Comparison of ENCODE assay signal across 1 cellular context in the genomic region with DNA sequence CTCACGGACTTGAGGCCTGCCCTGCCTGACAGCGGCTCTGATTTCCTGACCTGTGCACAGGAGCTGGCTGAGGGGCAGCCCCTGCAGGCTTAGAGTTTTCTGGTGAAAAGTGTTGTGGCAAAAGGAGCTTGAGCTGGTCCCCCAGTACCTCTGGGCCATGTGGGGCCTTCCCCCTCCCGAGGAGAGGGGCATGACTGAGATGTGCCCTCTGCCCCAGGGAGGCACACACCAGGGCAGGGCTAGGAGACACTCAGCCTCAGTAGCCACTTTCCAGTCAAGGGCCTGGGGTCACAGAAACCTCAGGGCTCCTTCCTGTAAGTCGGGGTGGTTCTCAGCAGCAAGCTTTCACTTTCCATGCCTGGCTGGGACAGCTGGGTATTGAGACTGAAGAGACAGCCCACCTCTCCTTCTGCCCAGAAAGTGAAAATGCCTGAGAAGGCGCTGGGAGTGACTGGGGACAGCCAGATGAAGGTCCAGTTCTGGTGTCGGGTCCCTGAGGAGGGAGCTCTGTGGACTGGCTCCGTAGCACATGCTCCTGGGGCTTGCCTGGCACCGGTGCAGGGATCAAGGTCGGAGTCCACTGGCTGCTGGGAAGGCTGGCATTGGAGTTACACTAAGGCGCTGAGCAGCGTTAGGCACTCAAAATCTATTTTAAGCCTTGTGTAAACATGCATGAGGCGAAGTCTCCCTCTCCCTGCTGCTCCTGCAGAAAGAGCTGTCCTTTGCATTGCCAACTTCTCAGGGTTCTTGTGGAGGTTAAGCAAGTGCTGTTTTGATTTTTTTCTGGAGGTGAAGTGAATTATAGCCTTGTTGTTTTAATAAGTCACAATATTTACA.
A peak's percentile ranks its signal among the peaks of the same experiment; 100 is the strongest.
TF ChIP-seq lines count a peak whose summit lies in the region.

No MANE protein-coding gene starts in this region.

TF ChIP-seq in HepG2, 621 proteins besides CTCF, POLR2A, EP300 and RAD21 (continued from another document and continues in another):
- TF ChIP-seq, protein P1, sequence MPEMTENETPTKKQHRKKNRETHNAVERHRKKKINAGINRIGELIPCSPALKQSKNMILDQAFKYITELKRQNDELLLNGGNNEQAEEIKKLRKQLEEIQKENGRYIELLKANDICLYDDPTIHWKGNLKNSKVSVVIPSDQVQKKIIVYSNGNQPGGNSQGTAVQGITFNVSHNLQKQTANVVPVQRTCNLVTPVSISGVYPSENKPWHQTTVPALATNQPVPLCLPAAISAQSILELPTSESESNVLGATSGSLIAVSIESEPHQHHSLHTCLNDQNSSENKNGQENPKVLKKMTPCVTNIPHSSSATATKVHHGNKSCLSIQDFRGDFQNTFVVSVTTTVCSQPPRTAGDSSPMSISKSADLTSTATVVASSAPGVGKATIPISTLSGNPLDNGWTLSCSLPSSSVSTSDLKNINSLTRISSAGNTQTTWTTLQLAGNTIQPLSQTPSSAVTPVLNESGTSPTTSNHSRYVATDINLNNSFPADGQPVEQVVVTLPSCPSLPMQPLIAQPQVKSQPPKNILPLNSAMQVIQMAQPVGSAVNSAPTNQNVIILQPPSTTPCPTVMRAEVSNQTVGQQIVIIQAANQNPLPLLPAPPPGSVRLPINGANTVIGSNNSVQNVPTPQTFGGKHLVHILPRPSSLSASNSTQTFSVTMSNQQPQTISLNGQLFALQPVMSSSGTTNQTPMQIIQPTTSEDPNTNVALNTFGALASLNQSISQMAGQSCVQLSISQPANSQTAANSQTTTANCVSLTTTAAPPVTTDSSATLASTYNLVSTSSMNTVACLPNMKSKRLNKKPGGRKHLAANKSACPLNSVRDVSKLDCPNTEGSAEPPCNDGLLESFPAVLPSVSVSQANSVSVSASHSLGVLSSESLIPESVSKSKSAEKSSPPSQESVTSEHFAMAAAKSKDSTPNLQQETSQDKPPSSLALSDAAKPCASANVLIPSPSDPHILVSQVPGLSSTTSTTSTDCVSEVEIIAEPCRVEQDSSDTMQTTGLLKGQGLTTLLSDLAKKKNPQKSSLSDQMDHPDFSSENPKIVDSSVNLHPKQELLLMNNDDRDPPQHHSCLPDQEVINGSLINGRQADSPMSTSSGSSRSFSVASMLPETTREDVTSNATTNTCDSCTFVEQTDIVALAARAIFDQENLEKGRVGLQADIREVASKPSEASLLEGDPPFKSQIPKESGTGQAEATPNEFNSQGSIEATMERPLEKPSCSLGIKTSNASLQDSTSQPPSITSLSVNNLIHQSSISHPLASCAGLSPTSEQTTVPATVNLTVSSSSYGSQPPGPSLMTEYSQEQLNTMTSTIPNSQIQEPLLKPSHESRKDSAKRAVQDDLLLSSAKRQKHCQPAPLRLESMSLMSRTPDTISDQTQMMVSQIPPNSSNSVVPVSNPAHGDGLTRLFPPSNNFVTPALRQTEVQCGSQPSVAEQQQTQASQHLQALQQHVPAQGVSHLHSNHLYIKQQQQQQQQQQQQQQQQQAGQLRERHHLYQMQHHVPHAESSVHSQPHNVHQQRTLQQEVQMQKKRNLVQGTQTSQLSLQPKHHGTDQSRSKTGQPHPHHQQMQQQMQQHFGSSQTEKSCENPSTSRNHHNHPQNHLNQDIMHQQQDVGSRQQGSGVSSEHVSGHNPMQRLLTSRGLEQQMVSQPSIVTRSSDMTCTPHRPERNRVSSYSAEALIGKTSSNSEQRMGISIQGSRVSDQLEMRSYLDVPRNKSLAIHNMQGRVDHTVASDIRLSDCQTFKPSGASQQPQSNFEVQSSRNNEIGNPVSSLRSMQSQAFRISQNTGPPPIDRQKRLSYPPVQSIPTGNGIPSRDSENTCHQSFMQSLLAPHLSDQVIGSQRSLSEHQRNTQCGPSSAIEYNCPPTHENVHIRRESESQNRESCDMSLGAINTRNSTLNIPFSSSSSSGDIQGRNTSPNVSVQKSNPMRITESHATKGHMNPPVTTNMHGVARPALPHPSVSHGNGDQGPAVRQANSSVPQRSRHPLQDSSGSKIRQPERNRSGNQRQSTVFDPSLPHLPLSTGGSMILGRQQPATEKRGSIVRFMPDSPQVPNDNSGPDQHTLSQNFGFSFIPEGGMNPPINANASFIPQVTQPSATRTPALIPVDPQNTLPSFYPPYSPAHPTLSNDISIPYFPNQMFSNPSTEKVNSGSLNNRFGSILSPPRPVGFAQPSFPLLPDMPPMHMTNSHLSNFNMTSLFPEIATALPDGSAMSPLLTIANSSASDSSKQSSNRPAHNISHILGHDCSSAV (CRISPR knock-in tag; IDR thresholded peaks at IDR 0.05; ENCODE audit: borderline replicate concordance): no peak
- TF ChIP-seq KMT2A (CRISPR knock-in tag; IDR thresholded peaks at IDR 0.05) (no peak), GPN1 (CRISPR knock-in tag; IDR thresholded peaks at IDR 0.05; ENCODE audit: borderline replicate concordance) (no peak), ZNF232 (CRISPR knock-in tag; IDR thresholded peaks at IDR 0.05; ENCODE audit: borderline replicate concordance) (no peak), ZNF552 (CRISPR knock-in tag; IDR thresholded peaks at IDR 0.05; ENCODE audit: borderline replicate concordance) (no peak), ZNF746 (CRISPR knock-in tag; IDR thresholded peaks at IDR 0.05) (peak; percentile 56; the same call in 1 of the 2 replicates), ASH2L (IDR thresholded peaks at IDR 0.05; ENCODE audit: insufficient read length, low read depth, low read length) (peak; percentile 37), SIN3A (IDR thresholded peaks at IDR 0.05; ENCODE audit: borderline replicate concordance, low read depth, low read length) (no peak), ZNF720 (CRISPR knock-in tag; IDR thresholded peaks at IDR 0.05) (no peak), ZNF878 (CRISPR knock-in tag; IDR thresholded peaks at IDR 0.05) (0 out of 2 replicates have a peak, but pooled peaks have one; percentile 40), NFATC3 (CRISPR knock-in tag; IDR thresholded peaks at IDR 0.05) (no peak), AHR (CRISPR knock-in tag; IDR thresholded peaks at IDR 0.05) (no peak), SCMH1 (CRISPR knock-in tag; IDR thresholded peaks at IDR 0.05; ENCODE audit: borderline replicate concordance) (no peak), SP5 (CRISPR knock-in tag; IDR thresholded peaks at IDR 0.05; ENCODE audit: borderline replicate concordance, low read depth) (no peak), CREB1 (IDR thresholded peaks at IDR 0.05) (no peak), CREB1 (CRISPR knock-in tag; IDR thresholded peaks at IDR 0.05) (no peak), TAF15 (IDR thresholded peaks at IDR 0.05; ENCODE audit: low read depth, low read length, poor library complexity, severe bottlenecking) (no peak), ZNF367 (CRISPR knock-in tag; IDR thresholded peaks at IDR 0.05; ENCODE audit: borderline replicate concordance) (no peak)
- TF ChIP-seq, protein P2, sequence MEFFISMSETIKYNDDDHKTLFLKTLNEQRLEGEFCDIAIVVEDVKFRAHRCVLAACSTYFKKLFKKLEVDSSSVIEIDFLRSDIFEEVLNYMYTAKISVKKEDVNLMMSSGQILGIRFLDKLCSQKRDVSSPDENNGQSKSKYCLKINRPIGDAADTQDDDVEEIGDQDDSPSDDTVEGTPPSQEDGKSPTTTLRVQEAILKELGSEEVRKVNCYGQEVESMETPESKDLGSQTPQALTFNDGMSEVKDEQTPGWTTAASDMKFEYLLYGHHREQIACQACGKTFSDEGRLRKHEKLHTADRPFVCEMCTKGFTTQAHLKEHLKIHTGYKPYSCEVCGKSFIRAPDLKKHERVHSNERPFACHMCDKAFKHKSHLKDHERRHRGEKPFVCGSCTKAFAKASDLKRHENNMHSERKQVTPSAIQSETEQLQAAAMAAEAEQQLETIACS (CRISPR knock-in tag; IDR thresholded peaks at IDR 0.05): no peak
- TF ChIP-seq, protein P3, sequence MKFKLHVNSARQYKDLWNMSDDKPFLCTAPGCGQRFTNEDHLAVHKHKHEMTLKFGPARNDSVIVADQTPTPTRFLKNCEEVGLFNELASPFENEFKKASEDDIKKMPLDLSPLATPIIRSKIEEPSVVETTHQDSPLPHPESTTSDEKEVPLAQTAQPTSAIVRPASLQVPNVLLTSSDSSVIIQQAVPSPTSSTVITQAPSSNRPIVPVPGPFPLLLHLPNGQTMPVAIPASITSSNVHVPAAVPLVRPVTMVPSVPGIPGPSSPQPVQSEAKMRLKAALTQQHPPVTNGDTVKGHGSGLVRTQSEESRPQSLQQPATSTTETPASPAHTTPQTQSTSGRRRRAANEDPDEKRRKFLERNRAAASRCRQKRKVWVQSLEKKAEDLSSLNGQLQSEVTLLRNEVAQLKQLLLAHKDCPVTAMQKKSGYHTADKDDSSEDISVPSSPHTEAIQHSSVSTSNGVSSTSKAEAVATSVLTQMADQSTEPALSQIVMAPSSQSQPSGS (CRISPR knock-in tag; IDR thresholded peaks at IDR 0.05): 0 out of 2 replicates have a peak, but pooled peaks have one; percentile 22
- TF ChIP-seq, protein P4, sequence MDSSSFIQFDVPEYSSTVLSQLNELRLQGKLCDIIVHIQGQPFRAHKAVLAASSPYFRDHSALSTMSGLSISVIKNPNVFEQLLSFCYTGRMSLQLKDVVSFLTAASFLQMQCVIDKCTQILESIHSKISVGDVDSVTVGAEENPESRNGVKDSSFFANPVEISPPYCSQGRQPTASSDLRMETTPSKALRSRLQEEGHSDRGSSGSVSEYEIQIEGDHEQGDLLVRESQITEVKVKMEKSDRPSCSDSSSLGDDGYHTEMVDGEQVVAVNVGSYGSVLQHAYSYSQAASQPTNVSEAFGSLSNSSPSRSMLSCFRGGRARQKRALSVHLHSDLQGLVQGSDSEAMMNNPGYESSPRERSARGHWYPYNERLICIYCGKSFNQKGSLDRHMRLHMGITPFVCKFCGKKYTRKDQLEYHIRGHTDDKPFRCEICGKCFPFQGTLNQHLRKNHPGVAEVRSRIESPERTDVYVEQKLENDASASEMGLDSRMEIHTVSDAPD (CRISPR knock-in tag; IDR thresholded peaks at IDR 0.05): 0 out of 2 replicates have a peak, but pooled peaks have one; percentile 24
- TF ChIP-seq, protein P5, sequence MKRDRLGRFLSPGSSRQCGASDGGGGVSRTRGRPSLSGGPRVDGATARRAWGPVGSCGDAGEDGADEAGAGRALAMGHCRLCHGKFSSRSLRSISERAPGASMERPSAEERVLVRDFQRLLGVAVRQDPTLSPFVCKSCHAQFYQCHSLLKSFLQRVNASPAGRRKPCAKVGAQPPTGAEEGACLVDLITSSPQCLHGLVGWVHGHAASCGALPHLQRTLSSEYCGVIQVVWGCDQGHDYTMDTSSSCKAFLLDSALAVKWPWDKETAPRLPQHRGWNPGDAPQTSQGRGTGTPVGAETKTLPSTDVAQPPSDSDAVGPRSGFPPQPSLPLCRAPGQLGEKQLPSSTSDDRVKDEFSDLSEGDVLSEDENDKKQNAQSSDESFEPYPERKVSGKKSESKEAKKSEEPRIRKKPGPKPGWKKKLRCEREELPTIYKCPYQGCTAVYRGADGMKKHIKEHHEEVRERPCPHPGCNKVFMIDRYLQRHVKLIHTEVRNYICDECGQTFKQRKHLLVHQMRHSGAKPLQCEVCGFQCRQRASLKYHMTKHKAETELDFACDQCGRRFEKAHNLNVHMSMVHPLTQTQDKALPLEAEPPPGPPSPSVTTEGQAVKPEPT (CRISPR knock-in tag; IDR thresholded peaks at IDR 0.05; ENCODE audit: low read depth): no peak
- TF ChIP-seq, protein P6, sequence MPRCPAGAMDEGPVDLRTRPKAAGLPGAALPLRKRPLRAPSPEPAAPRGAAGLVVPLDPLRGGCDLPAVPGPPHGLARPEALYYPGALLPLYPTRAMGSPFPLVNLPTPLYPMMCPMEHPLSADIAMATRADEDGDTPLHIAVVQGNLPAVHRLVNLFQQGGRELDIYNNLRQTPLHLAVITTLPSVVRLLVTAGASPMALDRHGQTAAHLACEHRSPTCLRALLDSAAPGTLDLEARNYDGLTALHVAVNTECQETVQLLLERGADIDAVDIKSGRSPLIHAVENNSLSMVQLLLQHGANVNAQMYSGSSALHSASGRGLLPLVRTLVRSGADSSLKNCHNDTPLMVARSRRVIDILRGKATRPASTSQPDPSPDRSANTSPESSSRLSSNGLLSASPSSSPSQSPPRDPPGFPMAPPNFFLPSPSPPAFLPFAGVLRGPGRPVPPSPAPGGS (CRISPR knock-in tag; IDR thresholded peaks at IDR 0.05): 0 out of 2 replicates have a peak, but pooled peaks have one; percentile 48
- TF ChIP-seq, protein P7, sequence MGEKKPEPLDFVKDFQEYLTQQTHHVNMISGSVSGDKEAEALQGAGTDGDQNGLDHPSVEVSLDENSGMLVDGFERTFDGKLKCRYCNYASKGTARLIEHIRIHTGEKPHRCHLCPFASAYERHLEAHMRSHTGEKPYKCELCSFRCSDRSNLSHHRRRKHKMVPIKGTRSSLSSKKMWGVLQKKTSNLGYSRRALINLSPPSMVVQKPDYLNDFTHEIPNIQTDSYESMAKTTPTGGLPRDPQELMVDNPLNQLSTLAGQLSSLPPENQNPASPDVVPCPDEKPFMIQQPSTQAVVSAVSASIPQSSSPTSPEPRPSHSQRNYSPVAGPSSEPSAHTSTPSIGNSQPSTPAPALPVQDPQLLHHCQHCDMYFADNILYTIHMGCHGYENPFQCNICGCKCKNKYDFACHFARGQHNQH (CRISPR knock-in tag; IDR thresholded peaks at IDR 0.05): peak; percentile 37; the same call in 1 of the 2 replicates
- TF ChIP-seq, protein P8, sequence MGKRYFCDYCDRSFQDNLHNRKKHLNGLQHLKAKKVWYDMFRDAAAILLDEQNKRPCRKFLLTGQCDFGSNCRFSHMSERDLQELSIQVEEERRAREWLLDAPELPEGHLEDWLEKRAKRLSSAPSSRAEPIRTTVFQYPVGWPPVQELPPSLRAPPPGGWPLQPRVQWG (CRISPR knock-in tag; IDR thresholded peaks at IDR 0.05; ENCODE audit: borderline replicate concordance, low read depth): no peak
- TF ChIP-seq, protein P9, sequence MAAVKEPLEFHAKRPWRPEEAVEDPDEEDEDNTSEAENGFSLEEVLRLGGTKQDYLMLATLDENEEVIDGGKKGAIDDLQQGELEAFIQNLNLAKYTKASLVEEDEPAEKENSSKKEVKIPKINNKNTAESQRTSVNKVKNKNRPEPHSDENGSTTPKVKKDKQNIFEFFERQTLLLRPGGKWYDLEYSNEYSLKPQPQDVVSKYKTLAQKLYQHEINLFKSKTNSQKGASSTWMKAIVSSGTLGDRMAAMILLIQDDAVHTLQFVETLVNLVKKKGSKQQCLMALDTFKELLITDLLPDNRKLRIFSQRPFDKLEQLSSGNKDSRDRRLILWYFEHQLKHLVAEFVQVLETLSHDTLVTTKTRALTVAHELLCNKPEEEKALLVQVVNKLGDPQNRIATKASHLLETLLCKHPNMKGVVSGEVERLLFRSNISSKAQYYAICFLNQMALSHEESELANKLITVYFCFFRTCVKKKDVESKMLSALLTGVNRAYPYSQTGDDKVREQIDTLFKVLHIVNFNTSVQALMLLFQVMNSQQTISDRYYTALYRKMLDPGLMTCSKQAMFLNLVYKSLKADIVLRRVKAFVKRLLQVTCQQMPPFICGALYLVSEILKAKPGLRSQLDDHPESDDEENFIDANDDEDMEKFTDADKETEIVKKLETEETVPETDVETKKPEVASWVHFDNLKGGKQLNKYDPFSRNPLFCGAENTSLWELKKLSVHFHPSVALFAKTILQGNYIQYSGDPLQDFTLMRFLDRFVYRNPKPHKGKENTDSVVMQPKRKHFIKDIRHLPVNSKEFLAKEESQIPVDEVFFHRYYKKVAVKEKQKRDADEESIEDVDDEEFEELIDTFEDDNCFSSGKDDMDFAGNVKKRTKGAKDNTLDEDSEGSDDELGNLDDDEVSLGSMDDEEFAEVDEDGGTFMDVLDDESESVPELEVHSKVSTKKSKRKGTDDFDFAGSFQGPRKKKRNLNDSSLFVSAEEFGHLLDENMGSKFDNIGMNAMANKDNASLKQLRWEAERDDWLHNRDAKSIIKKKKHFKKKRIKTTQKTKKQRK (IDR thresholded peaks at IDR 0.05; ENCODE audit: low read length): no peak
- TF ChIP-seq, protein P10, sequence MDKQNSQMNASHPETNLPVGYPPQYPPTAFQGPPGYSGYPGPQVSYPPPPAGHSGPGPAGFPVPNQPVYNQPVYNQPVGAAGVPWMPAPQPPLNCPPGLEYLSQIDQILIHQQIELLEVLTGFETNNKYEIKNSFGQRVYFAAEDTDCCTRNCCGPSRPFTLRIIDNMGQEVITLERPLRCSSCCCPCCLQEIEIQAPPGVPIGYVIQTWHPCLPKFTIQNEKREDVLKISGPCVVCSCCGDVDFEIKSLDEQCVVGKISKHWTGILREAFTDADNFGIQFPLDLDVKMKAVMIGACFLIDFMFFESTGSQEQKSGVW (CRISPR knock-in tag; IDR thresholded peaks at IDR 0.05; ENCODE audit: borderline replicate concordance): no peak
